Comparison of ENCODE assay signal across 2 cellular contexts in genomic region chr5:40381676-40382363, GRCh38.
A peak's percentile ranks its signal among the peaks of the same experiment; 100 is the strongest.
TF ChIP-seq lines count a peak whose summit lies in the region.

No MANE protein-coding gene starts in this region.

TF ChIP-seq in A549, 52 proteins besides CTCF, POLR2A, EP300 and RAD21 (continued from another document):
- TF ChIP-seq GATA3 (IDR thresholded peaks at IDR 0.05; ENCODE audit: borderline replicate concordance) = peak; percentile 44; the same call in 1 of the 2 replicates
TF ChIP-seq in A549: peak in this region for 3.

TF ChIP-seq in HepG2, 621 proteins besides CTCF, POLR2A, EP300 and RAD21 (continued from another document):
- TF ChIP-seq DNMT3B (CRISPR knock-in tag; conservative IDR thresholded peaks at IDR 0.05) = no peak
TF ChIP-seq in HepG2: peak in this region for 0.
